In the genomic region with DNA sequence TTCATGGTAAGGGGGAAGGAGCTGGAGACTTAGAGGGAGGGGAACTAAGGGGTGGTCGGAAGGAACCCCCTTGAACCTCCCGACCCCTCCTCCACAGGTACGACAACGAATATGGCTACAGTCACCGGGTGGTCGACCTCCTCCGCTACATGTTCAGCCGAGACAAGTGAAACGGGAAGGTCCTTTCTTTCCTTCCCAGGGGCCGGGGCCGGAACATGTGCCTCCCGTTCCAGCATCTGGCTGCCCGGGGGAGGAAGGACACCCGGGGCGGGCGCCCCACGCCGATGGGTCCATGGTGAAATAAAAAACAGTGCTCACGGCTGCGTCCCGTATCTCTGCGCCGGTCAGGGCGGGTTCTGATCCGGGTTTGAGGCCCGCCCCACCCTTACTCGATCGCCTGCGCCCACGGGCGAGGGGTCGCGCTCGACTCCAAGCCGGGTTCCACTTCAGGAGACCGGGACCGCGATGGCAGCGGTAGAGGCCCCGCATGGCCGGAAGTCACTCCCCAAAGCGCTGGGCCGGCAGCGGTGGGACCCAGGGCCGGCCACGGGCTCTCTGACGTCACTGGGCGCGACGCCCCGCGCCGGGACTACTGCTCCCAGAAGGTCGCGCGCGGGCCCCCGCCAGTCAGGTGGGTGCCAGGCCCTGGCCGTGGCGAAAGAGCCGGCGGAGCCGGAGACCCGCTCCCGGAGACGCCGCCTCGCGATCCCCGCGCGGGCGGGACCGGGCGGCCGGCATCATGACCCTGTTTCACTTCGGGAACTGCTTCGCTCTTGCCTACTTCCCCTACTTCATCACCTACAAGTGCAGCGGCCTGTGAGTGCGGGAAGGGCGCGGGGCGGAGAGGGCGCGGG, we compare ENCODE assay signal across 1 cellular context.
TF ChIP-seq lines count a peak whose summit lies in the region.

A gene with protein sequence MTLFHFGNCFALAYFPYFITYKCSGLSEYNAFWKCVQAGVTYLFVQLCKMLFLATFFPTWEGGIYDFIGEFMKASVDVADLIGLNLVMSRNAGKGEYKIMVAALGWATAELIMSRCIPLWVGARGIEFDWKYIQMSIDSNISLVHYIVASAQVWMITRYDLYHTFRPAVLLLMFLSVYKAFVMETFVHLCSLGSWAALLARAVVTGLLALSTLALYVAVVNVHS (plus strand): TSS at position 626 of the 854 bp plus-strand sequence. CDS start 114 bp downstream, at position 740.

TF ChIP-seq in HEK293, 187 proteins besides CTCF, POLR2A, EP300 and RAD21 (continued from another document and continues in another):
- TF ChIP-seq, protein P1, sequence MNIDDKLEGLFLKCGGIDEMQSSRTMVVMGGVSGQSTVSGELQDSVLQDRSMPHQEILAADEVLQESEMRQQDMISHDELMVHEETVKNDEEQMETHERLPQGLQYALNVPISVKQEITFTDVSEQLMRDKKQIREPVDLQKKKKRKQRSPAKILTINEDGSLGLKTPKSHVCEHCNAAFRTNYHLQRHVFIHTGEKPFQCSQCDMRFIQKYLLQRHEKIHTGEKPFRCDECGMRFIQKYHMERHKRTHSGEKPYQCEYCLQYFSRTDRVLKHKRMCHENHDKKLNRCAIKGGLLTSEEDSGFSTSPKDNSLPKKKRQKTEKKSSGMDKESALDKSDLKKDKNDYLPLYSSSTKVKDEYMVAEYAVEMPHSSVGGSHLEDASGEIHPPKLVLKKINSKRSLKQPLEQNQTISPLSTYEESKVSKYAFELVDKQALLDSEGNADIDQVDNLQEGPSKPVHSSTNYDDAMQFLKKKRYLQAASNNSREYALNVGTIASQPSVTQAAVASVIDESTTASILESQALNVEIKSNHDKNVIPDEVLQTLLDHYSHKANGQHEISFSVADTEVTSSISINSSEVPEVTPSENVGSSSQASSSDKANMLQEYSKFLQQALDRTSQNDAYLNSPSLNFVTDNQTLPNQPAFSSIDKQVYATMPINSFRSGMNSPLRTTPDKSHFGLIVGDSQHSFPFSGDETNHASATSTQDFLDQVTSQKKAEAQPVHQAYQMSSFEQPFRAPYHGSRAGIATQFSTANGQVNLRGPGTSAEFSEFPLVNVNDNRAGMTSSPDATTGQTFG (tag by site-specific recombination; IDR thresholded peaks at IDR 0.05; ENCODE audit: borderline replicate concordance): no peak
- TF ChIP-seq, protein P2, sequence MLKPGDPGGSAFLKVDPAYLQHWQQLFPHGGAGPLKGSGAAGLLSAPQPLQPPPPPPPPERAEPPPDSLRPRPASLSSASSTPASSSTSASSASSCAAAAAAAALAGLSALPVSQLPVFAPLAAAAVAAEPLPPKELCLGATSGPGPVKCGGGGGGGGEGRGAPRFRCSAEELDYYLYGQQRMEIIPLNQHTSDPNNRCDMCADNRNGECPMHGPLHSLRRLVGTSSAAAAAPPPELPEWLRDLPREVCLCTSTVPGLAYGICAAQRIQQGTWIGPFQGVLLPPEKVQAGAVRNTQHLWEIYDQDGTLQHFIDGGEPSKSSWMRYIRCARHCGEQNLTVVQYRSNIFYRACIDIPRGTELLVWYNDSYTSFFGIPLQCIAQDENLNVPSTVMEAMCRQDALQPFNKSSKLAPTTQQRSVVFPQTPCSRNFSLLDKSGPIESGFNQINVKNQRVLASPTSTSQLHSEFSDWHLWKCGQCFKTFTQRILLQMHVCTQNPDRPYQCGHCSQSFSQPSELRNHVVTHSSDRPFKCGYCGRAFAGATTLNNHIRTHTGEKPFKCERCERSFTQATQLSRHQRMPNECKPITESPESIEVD (tag by site-specific recombination; IDR thresholded peaks at IDR 0.05): no peak
- TF ChIP-seq ZNF223 (tag by site-specific recombination; IDR thresholded peaks at IDR 0.05) (0 out of 2 replicates have a peak, but pooled peaks have one; percentile 27), ZNF23 (tag by site-specific recombination; IDR thresholded peaks at IDR 0.05; ENCODE audit: borderline replicate concordance) (no peak), MZF1 (tag by site-specific recombination; IDR thresholded peaks at IDR 0.05; ENCODE audit: borderline replicate concordance) (0 out of 2 replicates have a peak, but pooled peaks have one; percentile 63), ZNF785 (tag by site-specific recombination; IDR thresholded peaks at IDR 0.05) (peak; percentile 78; the same call in 1 of the 2 replicates), ZNF266 (tag by site-specific recombination; IDR thresholded peaks at IDR 0.05; ENCODE audit: low read depth) (no peak; the same call in 1 of the 2 replicates), ZBTB17 (tag by site-specific recombination; IDR thresholded peaks at IDR 0.05) (peak; percentile 54), ZNF24 (tag by site-specific recombination; IDR thresholded peaks at IDR 0.05) (peak; percentile 80; the same call in 1 of the 2 replicates), ZNF121 (tag by site-specific recombination; IDR thresholded peaks at IDR 0.05) (no peak), ZEB2 (tag by site-specific recombination; IDR thresholded peaks at IDR 0.05) (peak; percentile 95), ZNF10 (tag by site-specific recombination; IDR thresholded peaks at IDR 0.05) (peak; percentile 71), SP3 (tag by site-specific recombination; IDR thresholded peaks at IDR 0.05) (no peak), ZNF654 (tag by site-specific recombination; IDR thresholded peaks at IDR 0.05; ENCODE audit: low read depth) (no peak), SCRT1 (tag by site-specific recombination; IDR thresholded peaks at IDR 0.05; ENCODE audit: borderline replicate concordance) (peak; percentile 37; the same call in 1 of the 2 replicates), SCRT2 (tag by site-specific recombination; IDR thresholded peaks at IDR 0.05) (peak; percentile 34; the same call in 1 of the 2 replicates), GLIS1 (tag by site-specific recombination; IDR thresholded peaks at IDR 0.05) (peak; percentile 77), YY1 (tag by site-specific recombination; IDR thresholded peaks at IDR 0.05) (peak; percentile 88), ZNF132 (tag by site-specific recombination; IDR thresholded peaks at IDR 0.05; ENCODE audit: borderline replicate concordance) (no peak), GLIS2 (tag by site-specific recombination; IDR thresholded peaks at IDR 0.05) (peak; percentile 99), ZBTB1 (tag by site-specific recombination; IDR thresholded peaks at IDR 0.05) (peak; percentile 51), REPIN1 (tag by site-specific recombination; IDR thresholded peaks at IDR 0.05; ENCODE audit: low read depth) (no peak; the same call in 1 of the 2 replicates), ZNF501 (tag by site-specific recombination; IDR thresholded peaks at IDR 0.05) (peak; percentile 85; the same call in 1 of the 2 replicates), ZNF274 (IDR thresholded peaks at IDR 0.05; ENCODE audit: low read length) (no peak), ZNF274 (tag by site-specific recombination; IDR thresholded peaks at IDR 0.05; ENCODE audit: borderline replicate concordance) (no peak), ZNF629 (tag by site-specific recombination; IDR thresholded peaks at IDR 0.05) (peak; percentile 98), ZNF423 (tag by site-specific recombination; IDR thresholded peaks at IDR 0.05) (peak; percentile 94; the same call in 1 of the 2 replicates), KLF16 (tag by site-specific recombination; IDR thresholded peaks at IDR 0.05) (peak; percentile 83; the same call in 1 of the 2 replicates), ZNF660 (tag by site-specific recombination; IDR thresholded peaks at IDR 0.05) (peak; percentile 98), ZNF112 (tag by site-specific recombination; IDR thresholded peaks at IDR 0.05) (no peak), ZBTB21 (tag by site-specific recombination; IDR thresholded peaks at IDR 0.05) (peak; percentile 95), ZNF610 (tag by site-specific recombination; IDR thresholded peaks at IDR 0.05; ENCODE audit: borderline replicate concordance) (0 out of 2 replicates have a peak, but pooled peaks have one; percentile 38), ZNF548 (tag by site-specific recombination; IDR thresholded peaks at IDR 0.05) (peak; percentile 27; the same call in 1 of the 2 replicates)
- TF ChIP-seq, protein P3, sequence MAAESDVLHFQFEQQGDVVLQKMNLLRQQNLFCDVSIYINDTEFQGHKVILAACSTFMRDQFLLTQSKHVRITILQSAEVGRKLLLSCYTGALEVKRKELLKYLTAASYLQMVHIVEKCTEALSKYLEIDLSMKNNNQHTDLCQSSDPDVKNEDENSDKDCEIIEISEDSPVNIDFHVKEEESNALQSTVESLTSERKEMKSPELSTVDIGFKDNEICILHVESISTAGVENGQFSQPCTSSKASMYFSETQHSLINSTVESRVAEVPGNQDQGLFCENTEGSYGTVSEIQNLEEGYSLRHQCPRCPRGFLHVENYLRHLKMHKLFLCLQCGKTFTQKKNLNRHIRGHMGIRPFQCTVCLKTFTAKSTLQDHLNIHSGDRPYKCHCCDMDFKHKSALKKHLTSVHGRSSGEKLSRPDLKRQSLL (tag by site-specific recombination; IDR thresholded peaks at IDR 0.05): peak; percentile 89; the same call in 1 of the 2 replicates
- TF ChIP-seq, protein P4, sequence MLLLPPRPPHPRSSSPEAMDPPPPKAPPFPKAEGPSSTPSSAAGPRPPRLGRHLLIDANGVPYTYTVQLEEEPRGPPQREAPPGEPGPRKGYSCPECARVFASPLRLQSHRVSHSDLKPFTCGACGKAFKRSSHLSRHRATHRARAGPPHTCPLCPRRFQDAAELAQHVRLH (tag by site-specific recombination; IDR thresholded peaks at IDR 0.05): no peak; the same call in 1 of the 2 replicates
- TF ChIP-seq, protein P5, sequence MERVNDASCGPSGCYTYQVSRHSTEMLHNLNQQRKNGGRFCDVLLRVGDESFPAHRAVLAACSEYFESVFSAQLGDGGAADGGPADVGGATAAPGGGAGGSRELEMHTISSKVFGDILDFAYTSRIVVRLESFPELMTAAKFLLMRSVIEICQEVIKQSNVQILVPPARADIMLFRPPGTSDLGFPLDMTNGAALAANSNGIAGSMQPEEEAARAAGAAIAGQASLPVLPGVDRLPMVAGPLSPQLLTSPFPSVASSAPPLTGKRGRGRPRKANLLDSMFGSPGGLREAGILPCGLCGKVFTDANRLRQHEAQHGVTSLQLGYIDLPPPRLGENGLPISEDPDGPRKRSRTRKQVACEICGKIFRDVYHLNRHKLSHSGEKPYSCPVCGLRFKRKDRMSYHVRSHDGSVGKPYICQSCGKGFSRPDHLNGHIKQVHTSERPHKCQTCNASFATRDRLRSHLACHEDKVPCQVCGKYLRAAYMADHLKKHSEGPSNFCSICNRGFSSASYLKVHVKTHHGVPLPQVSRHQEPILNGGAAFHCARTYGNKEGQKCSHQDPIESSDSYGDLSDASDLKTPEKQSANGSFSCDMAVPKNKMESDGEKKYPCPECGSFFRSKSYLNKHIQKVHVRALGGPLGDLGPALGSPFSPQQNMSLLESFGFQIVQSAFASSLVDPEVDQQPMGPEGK (tag by site-specific recombination; IDR thresholded peaks at IDR 0.05): peak; percentile 96
- TF ChIP-seq, protein P6, sequence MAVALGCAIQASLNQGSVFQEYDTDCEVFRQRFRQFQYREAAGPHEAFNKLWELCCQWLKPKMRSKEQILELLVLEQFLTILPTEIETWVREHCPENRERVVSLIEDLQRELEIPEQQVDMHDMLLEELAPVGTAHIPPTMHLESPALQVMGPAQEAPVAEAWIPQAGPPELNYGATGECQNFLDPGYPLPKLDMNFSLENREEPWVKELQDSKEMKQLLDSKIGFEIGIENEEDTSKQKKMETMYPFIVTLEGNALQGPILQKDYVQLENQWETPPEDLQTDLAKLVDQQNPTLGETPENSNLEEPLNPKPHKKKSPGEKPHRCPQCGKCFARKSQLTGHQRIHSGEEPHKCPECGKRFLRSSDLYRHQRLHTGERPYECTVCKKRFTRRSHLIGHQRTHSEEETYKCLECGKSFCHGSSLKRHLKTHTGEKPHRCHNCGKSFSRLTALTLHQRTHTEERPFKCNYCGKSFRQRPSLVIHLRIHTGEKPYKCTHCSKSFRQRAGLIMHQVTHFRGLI (tag by site-specific recombination; IDR thresholded peaks at IDR 0.05): peak; percentile 64; the same call in 1 of the 2 replicates
- TF ChIP-seq, protein P7, sequence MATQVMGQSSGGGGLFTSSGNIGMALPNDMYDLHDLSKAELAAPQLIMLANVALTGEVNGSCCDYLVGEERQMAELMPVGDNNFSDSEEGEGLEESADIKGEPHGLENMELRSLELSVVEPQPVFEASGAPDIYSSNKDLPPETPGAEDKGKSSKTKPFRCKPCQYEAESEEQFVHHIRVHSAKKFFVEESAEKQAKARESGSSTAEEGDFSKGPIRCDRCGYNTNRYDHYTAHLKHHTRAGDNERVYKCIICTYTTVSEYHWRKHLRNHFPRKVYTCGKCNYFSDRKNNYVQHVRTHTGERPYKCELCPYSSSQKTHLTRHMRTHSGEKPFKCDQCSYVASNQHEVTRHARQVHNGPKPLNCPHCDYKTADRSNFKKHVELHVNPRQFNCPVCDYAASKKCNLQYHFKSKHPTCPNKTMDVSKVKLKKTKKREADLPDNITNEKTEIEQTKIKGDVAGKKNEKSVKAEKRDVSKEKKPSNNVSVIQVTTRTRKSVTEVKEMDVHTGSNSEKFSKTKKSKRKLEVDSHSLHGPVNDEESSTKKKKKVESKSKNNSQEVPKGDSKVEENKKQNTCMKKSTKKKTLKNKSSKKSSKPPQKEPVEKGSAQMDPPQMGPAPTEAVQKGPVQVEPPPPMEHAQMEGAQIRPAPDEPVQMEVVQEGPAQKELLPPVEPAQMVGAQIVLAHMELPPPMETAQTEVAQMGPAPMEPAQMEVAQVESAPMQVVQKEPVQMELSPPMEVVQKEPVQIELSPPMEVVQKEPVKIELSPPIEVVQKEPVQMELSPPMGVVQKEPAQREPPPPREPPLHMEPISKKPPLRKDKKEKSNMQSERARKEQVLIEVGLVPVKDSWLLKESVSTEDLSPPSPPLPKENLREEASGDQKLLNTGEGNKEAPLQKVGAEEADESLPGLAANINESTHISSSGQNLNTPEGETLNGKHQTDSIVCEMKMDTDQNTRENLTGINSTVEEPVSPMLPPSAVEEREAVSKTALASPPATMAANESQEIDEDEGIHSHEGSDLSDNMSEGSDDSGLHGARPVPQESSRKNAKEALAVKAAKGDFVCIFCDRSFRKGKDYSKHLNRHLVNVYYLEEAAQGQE (tag by site-specific recombination; IDR thresholded peaks at IDR 0.05): peak; percentile 55
- TF ChIP-seq, protein P8, sequence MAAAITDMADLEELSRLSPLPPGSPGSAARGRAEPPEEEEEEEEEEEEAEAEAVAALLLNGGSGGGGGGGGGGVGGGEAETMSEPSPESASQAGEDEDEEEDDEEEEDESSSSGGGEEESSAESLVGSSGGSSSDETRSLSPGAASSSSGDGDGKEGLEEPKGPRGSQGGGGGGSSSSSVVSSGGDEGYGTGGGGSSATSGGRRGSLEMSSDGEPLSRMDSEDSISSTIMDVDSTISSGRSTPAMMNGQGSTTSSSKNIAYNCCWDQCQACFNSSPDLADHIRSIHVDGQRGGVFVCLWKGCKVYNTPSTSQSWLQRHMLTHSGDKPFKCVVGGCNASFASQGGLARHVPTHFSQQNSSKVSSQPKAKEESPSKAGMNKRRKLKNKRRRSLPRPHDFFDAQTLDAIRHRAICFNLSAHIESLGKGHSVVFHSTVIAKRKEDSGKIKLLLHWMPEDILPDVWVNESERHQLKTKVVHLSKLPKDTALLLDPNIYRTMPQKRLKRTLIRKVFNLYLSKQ (tag by site-specific recombination; IDR thresholded peaks at IDR 0.05; ENCODE audit: borderline replicate concordance): no peak; the same call in 1 of the 2 replicates
- TF ChIP-seq, protein P9, sequence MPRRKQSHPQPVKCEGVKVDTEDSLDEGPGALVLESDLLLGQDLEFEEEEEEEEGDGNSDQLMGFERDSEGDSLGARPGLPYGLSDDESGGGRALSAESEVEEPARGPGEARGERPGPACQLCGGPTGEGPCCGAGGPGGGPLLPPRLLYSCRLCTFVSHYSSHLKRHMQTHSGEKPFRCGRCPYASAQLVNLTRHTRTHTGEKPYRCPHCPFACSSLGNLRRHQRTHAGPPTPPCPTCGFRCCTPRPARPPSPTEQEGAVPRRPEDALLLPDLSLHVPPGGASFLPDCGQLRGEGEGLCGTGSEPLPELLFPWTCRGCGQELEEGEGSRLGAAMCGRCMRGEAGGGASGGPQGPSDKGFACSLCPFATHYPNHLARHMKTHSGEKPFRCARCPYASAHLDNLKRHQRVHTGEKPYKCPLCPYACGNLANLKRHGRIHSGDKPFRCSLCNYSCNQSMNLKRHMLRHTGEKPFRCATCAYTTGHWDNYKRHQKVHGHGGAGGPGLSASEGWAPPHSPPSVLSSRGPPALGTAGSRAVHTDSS (tag by site-specific recombination; IDR thresholded peaks at IDR 0.05): no peak
